2 cellular contexts compared by ENCODE assay signal in genomic region chr5:96324708-96325107, GRCh38.
TF ChIP-seq lines count a peak whose summit lies in the region.

No MANE protein-coding gene starts in this region.

TF ChIP-seq in HCT116, 20 proteins besides CTCF, POLR2A, EP300 and RAD21 (continued from another document):
- TF ChIP-seq, protein P1, sequence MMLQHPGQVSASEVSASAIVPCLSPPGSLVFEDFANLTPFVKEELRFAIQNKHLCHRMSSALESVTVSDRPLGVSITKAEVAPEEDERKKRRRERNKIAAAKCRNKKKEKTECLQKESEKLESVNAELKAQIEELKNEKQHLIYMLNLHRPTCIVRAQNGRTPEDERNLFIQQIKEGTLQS (IDR thresholded peaks at IDR 0.05): no peak
- TF ChIP-seq SP1 (IDR thresholded peaks at IDR 0.05; ENCODE audit: low read depth) (0 out of 2 replicates have a peak, but pooled peaks have one; percentile 19), ZNF274 (IDR thresholded peaks at IDR 0.05; ENCODE audit: low read depth, low read length) (no peak), ELF1 (IDR thresholded peaks at IDR 0.05; ENCODE audit: borderline replicate concordance, low read depth) (no peak), SIN3A (IDR thresholded peaks at IDR 0.05; ENCODE audit: low read depth) (no peak), ZFX (IDR thresholded peaks at IDR 0.05) (no peak), CBX3 (IDR thresholded peaks at IDR 0.05; ENCODE audit: low read depth) (no peak), JUND (IDR thresholded peaks at IDR 0.05) (peak; percentile 56), EGR1 (IDR thresholded peaks at IDR 0.05; ENCODE audit: low read depth) (no peak), ZBTB33 (IDR thresholded peaks at IDR 0.05; ENCODE audit: extremely low read depth, insufficient replicate concordance, low read length) (no peak), EZH2 (IDR thresholded peaks at IDR 0.05) (no peak), EZH2phosphoT487 (IDR thresholded peaks at IDR 0.05; ENCODE audit: borderline replicate concordance) (no peak), YY1 (IDR thresholded peaks at IDR 0.05; ENCODE audit: extremely low read depth, insufficient replicate concordance, low read depth, low read length) (no peak)
- TF ChIP-seq, protein P2, sequence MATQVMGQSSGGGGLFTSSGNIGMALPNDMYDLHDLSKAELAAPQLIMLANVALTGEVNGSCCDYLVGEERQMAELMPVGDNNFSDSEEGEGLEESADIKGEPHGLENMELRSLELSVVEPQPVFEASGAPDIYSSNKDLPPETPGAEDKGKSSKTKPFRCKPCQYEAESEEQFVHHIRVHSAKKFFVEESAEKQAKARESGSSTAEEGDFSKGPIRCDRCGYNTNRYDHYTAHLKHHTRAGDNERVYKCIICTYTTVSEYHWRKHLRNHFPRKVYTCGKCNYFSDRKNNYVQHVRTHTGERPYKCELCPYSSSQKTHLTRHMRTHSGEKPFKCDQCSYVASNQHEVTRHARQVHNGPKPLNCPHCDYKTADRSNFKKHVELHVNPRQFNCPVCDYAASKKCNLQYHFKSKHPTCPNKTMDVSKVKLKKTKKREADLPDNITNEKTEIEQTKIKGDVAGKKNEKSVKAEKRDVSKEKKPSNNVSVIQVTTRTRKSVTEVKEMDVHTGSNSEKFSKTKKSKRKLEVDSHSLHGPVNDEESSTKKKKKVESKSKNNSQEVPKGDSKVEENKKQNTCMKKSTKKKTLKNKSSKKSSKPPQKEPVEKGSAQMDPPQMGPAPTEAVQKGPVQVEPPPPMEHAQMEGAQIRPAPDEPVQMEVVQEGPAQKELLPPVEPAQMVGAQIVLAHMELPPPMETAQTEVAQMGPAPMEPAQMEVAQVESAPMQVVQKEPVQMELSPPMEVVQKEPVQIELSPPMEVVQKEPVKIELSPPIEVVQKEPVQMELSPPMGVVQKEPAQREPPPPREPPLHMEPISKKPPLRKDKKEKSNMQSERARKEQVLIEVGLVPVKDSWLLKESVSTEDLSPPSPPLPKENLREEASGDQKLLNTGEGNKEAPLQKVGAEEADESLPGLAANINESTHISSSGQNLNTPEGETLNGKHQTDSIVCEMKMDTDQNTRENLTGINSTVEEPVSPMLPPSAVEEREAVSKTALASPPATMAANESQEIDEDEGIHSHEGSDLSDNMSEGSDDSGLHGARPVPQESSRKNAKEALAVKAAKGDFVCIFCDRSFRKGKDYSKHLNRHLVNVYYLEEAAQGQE (IDR thresholded peaks at IDR 0.05; ENCODE audit: low read depth): no peak
- TF ChIP-seq, protein P3, sequence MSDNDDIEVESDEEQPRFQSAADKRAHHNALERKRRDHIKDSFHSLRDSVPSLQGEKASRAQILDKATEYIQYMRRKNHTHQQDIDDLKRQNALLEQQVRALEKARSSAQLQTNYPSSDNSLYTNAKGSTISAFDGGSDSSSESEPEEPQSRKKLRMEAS (IDR thresholded peaks at IDR 0.05): no peak

TF ChIP-seq in endothelial cell of umbilical vein, 7 proteins besides CTCF, POLR2A, EP300 and RAD21 (continued from another document):
- no peak for TF ChIP-seq POLR2AphosphoS5 (IDR thresholded peaks at IDR 0.05; ENCODE audit: insufficient read depth, low read depth, low read length)
- TF ChIP-seq, protein P3 (IDR thresholded peaks at IDR 0.05; ENCODE audit: insufficient read depth, insufficient read length): no peak
